Comparison of ENCODE assay signal across 8 cellular contexts in the genomic region with DNA sequence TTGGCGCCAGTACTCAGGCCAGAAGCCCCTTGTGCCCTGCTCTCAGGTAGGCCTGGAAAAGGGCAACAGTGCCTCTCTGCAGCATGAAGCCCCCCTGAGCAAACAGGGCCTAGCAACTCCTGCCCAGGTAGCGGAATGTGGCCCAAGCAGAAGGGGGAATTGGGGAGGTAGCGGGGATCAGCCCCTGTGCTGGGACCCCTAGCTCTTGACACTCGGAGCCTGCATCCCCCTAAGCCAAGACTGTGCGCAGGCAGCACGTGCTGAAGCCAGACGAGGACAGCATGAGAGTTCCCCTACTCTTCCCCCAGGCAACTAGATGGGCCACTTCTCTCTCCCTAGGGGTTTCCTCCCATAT. TPM values are rescaled to one million over a fixed set of nuclear protein-coding genes. Genes with fewer than 3 reads are reported as not detected.
A peak's percentile ranks its signal among the peaks of the same experiment; 100 is the strongest.
DNase-seq lines count a peak whose midpoint lies in the region; ATAC-seq and TF ChIP-seq lines count a peak whose summit lies in the region.

No MANE protein-coding gene starts in this region.

- peaks cover 20 to 58% of the 10 kb centered on the region in 2 experiments for H3K36me3 ChIP-seq in SK-N-SH (replicated peaks in 1 of 2; ENCODE audit: control insufficient read depth in 1 of 2, insufficient read depth in 2 of 2, low read length in 1 of 2)
- H3K36me3 ChIP-seq in stomach smooth muscle (ENCODE audit: control insufficient read depth in 2 of 2, insufficient read depth in 2 of 2, low read length in 2 of 2): peaks cover 21 to 38% of the 10 kb centered on the region in 2 donors

- H3F3A ChIP-seq in SK-N-SH (replicated peaks; ENCODE audit: insufficient read depth): peaks cover 10% of the 10 kb centered on the region

- H3K27ac Mint-ChIP-seq in activated T-helper 1 cell treated with anti-CD3 and anti-CD28 coated beads, Interleukin-12 subunit alpha, Interleukin-12 subunit beta, Interleukin-2, Interleukin-4 antibody, amounts not matched to agents 30 ng/mL and 10 ng/mL and 1 ng/mL, durations not matched to agents 14 hours and 24 hours and 36 hours: peak overlapping the region; percentile 88

- H3K4me1 ChIP-seq in SK-N-SH (ENCODE audit: control insufficient read depth in 1 of 2, insufficient read depth in 2 of 2, low read depth in 1 of 2, low read length in 1 of 2) (peaks cover 34 to 39% of the 10 kb centered on the region in 2 experiments), stomach smooth muscle (ENCODE audit: control insufficient read depth, insufficient read depth, low read length) (peaks cover 54% of the 10 kb centered on the region)

- H3K36me3 Mint-ChIP-seq in activated T-helper 1 cell treated with anti-CD3 and anti-CD28 coated beads, Interleukin-12 subunit alpha, Interleukin-12 subunit beta, Interleukin-2, Interleukin-4 antibody, amounts not matched to agents 30 ng/mL and 10 ng/mL and 1 ng/mL, durations not matched to agents 14 hours and 24 hours and 36 hours (ENCODE audit: low read depth): peaks cover 43% of the 10 kb centered on the region

- DNase-seq in SK-N-SH (peak; percentile 41), LoVo (ENCODE audit: low spot score) (no peak), middle frontal gyrus (ENCODE audit: extremely low spot score, low spot score) (no peak)
- DNase-seq in activated T-helper 1 cell treated with anti-CD3 and anti-CD28 coated beads, Interleukin-12 subunit alpha, Interleukin-12 subunit beta, Interleukin-2, Interleukin-4 antibody, amounts not matched to agents 30 ng/mL and 10 ng/mL and 1 ng/mL, durations not matched to agents 14 hours and 24 hours and 36 hours (ENCODE audit: low spot score): no peak

- H3K9me2 ChIP-seq in SK-N-SH: no peaks in the 10 kb centered on the region

- H2AFZ ChIP-seq in SK-N-SH (ENCODE audit: low read depth): peak overlapping the region; percentile 60; the same call in 1 of the 2 replicates

- H3K4me1 Mint-ChIP-seq in activated T-helper 1 cell treated with anti-CD3 and anti-CD28 coated beads, Interleukin-12 subunit alpha, Interleukin-12 subunit beta, Interleukin-2, Interleukin-4 antibody, amounts not matched to agents 30 ng/mL and 10 ng/mL and 1 ng/mL, durations not matched to agents 14 hours and 24 hours and 36 hours (ENCODE audit: low read depth): peaks cover 39% of the 10 kb centered on the region

- no peaks in the 10 kb centered on the region for H3K27me3 ChIP-seq in SK-N-SH (ENCODE audit: insufficient read depth)
- H3K27me3 ChIP-seq in stomach smooth muscle (ENCODE audit: control insufficient read depth in 1 of 2, insufficient read depth in 2 of 2, low read length in 2 of 2): no peaks in the 10 kb centered on the region

- peaks cover 21% of the 10 kb centered on the region for H4K20me1 ChIP-seq in SK-N-SH (ENCODE audit: insufficient read depth)

- H3K4me3 ChIP-seq in SK-N-SH (ENCODE audit: low read depth in 2 of 2, low read length in 1 of 2): peak overlapping the region; percentile 93 to 99
- peak overlapping the region; percentile 97 for H3K4me3 ChIP-seq in iPS-18c (ENCODE audit: insufficient read depth, low read depth, low read length)
- peak overlapping the region; percentile 95 for H3K4me3 ChIP-seq in stomach smooth muscle (ENCODE audit: low read length in 2 of 2)

- POLR2A ChIA-PET in SK-N-SH (lab: Yijun Ruan, JAX): interaction anchor here (1.2 to 1.6 kb wide), 5 partner anchors 9 to 53 kb away, joined by 3 to 19 read pairs (median 5); a partner anchor contains a TSS

- no peak for TF ChIP-seq EP300 in SK-N-SH (IDR thresholded peaks at IDR 0.05; ENCODE audit: borderline replicate concordance in 1 of 2, low read depth in 1 of 2, low read length in 1 of 2)

- 70% methylated on average over 3 of the region's 7 CpGs for WGBS in SK-N-SH (ENCODE audit: low lambda C conversion rate)

- TF ChIP-seq RAD21 in SK-N-SH (IDR thresholded peaks at IDR 0.05; ENCODE audit: low read length): no peak

- ATAC-seq in SK-N-SH treated with all-trans-retinoic acid at 6 μM for 48 hours (no peak), HG03469 (IDR thresholded peaks at IDR 0.05; ENCODE audit: unreplicated experiment) (no peak)

- H3K27ac ChIP-seq in SK-N-SH (ENCODE audit: low read depth in 2 of 2, low read length in 1 of 2) (peak overlapping the region; percentile 95 to 99), stomach smooth muscle (ENCODE audit: low read length) (peak overlapping the region; percentile 97)

- CTCF ChIA-PET in SK-N-SH (lab: Yijun Ruan, JAX): interaction anchor here (1.1 to 3.6 kb wide), 4 partner anchors 13 to 53 kb away, joined by 3 to 23 read pairs (median 4); a partner anchor contains a TSS

- intact Hi-C loops in activated T-helper 1 cell treated with anti-CD3 and anti-CD28 coated beads, Interleukin-12 subunit alpha, Interleukin-12 subunit beta, Interleukin-2, Interleukin-4 antibody, amounts not matched to agents 30 ng/mL and 10 ng/mL and 1 ng/mL, durations not matched to agents 14 hours and 24 hours and 36 hours (cut with micrococcal nuclease): loop anchor here (1.0 kb wide), 4 partner anchors 14 to 51 kb away; a partner anchor contains a TSS

- peaks cover 42% of the 10 kb centered on the region for H3K79me2 ChIP-seq in SK-N-SH (ENCODE audit: insufficient read depth)

- peak overlapping the region; percentile 96 for H3K9ac ChIP-seq in SK-N-SH
- H3K9ac ChIP-seq in stomach smooth muscle (ENCODE audit: low read length in 2 of 2): peak overlapping the region; percentile 87 to 94

- H3K9me3 ChIP-seq in SK-N-SH: no peaks in the 10 kb centered on the region
- H3K9me3 ChIP-seq in iPS-18c (ENCODE audit: control insufficient read depth, insufficient read depth, low read length): no peaks in the 10 kb centered on the region
- H3K9me3 ChIP-seq in stomach smooth muscle (ENCODE audit: control insufficient read depth in 2 of 2, low read length in 2 of 2): no peaks in the 10 kb centered on the region

- no peaks in the 10 kb centered on the region for H3K9me3 Mint-ChIP-seq in activated T-helper 1 cell treated with anti-CD3 and anti-CD28 coated beads, Interleukin-12 subunit alpha, Interleukin-12 subunit beta, Interleukin-2, Interleukin-4 antibody, amounts not matched to agents 30 ng/mL and 10 ng/mL and 1 ng/mL, durations not matched to agents 14 hours and 24 hours and 36 hours

- no peaks in the 10 kb centered on the region for H3K27me3 Mint-ChIP-seq in activated T-helper 1 cell treated with anti-CD3 and anti-CD28 coated beads, Interleukin-12 subunit alpha, Interleukin-12 subunit beta, Interleukin-2, Interleukin-4 antibody, amounts not matched to agents 30 ng/mL and 10 ng/mL and 1 ng/mL, durations not matched to agents 14 hours and 24 hours and 36 hours (ENCODE audit: insufficient read depth)

- TF ChIP-seq CTCF in SK-N-SH (IDR thresholded peaks at IDR 0.05): no peak

- H3K4me2 ChIP-seq in SK-N-SH: peak overlapping the region; percentile 96

- H3K4me3 Mint-ChIP-seq in activated T-helper 1 cell treated with anti-CD3 and anti-CD28 coated beads, Interleukin-12 subunit alpha, Interleukin-12 subunit beta, Interleukin-2, Interleukin-4 antibody, amounts not matched to agents 30 ng/mL and 10 ng/mL and 1 ng/mL, durations not matched to agents 14 hours and 24 hours and 36 hours: peak overlapping the region; percentile 91

TF ChIP-seq in SK-N-SH treated with all-trans-retinoic acid at 6 μM for 48 hours, 23 proteins besides CTCF, POLR2A, EP300 and RAD21 (continues in another document):
- no peak for TF ChIP-seq PPARA (CRISPR knock-in tag; IDR thresholded peaks at IDR 0.05; ENCODE audit: borderline replicate concordance)
- no peak for TF ChIP-seq ZFP3 (CRISPR knock-in tag; IDR thresholded peaks at IDR 0.05)
- TF ChIP-seq ZNF565 (CRISPR knock-in tag; conservative IDR thresholded peaks at IDR 0.05; ENCODE audit: low read depth): no peak

RNA-seq across cellular contexts. Expression of a gene that starts 0.8 kb away (rescaled TPM):
- 80.8 and 85.3 TPM in 2 replicates for polyA plus RNA-seq in SK-N-SH (2012; rRNA removed)
- 64.7 and 70.5 TPM in 2 replicates for polyA plus RNA-seq in SK-N-SH (2012; cell fraction: cytosol; rRNA removed)
- polyA plus RNA-seq in SK-N-SH (2012; cell fraction: nucleus; rRNA removed): 202 and 222 TPM in 2 replicates
- total RNA-seq in activated T-helper 1 cell treated with anti-CD3 and anti-CD28 coated beads, Interleukin-12 subunit alpha, Interleukin-12 subunit beta, Interleukin-2, Interleukin-4 antibody, amounts not matched to agents 30 ng/mL and 10 ng/mL and 1 ng/mL, durations not matched to agents 14 hours and 24 hours and 36 hours: 100 and 104 TPM in 2 replicates

RNA-seq across cellular contexts. Expression of a gene that starts 14.4 kb away (rescaled TPM):
- 15.7 and 20.5 TPM in 2 replicates for polyA plus RNA-seq in SK-N-SH (2012; rRNA removed)
- polyA plus RNA-seq in SK-N-SH (2012; cell fraction: cytosol; rRNA removed): 9.0 and 13.6 TPM in 2 replicates
- polyA plus RNA-seq in SK-N-SH (2012; cell fraction: nucleus; rRNA removed): 41.2 and 55.4 TPM in 2 replicates
- 68.9 and 73.6 TPM in 2 replicates for total RNA-seq in activated T-helper 1 cell treated with anti-CD3 and anti-CD28 coated beads, Interleukin-12 subunit alpha, Interleukin-12 subunit beta, Interleukin-2, Interleukin-4 antibody, amounts not matched to agents 30 ng/mL and 10 ng/mL and 1 ng/mL, durations not matched to agents 14 hours and 24 hours and 36 hours

RNA-seq across cellular contexts. Expression of a gene that starts 18.7 kb away (rescaled TPM):
- polyA plus RNA-seq in SK-N-SH (2012; rRNA removed): 0.23 TPM in 1 of 2 replicates, not detected in the other
- not detected in 2 replicates for polyA plus RNA-seq in SK-N-SH (2012; cell fraction: cytosol; rRNA removed)
- 0.08 and 0.65 TPM in 2 replicates for polyA plus RNA-seq in SK-N-SH (2012; cell fraction: nucleus; rRNA removed)
- total RNA-seq in activated T-helper 1 cell treated with anti-CD3 and anti-CD28 coated beads, Interleukin-12 subunit alpha, Interleukin-12 subunit beta, Interleukin-2, Interleukin-4 antibody, amounts not matched to agents 30 ng/mL and 10 ng/mL and 1 ng/mL, durations not matched to agents 14 hours and 24 hours and 36 hours: 2.0 and 2.7 TPM in 2 replicates

RNA-seq across cellular contexts. Expression of a gene that starts 26.4 kb away (rescaled TPM):
- polyA plus RNA-seq in SK-N-SH (2012; rRNA removed): 0.13 and 0.25 TPM in 2 replicates
- polyA plus RNA-seq in SK-N-SH (2012; cell fraction: cytosol; rRNA removed): 0.35 and 0.43 TPM in 2 replicates
- polyA plus RNA-seq in SK-N-SH (2012; cell fraction: nucleus; rRNA removed): 0.76 and 0.94 TPM in 2 replicates
- total RNA-seq in activated T-helper 1 cell treated with anti-CD3 and anti-CD28 coated beads, Interleukin-12 subunit alpha, Interleukin-12 subunit beta, Interleukin-2, Interleukin-4 antibody, amounts not matched to agents 30 ng/mL and 10 ng/mL and 1 ng/mL, durations not matched to agents 14 hours and 24 hours and 36 hours: 195 and 200 TPM in 2 replicates

RNA-seq across cellular contexts. Expression of a gene that starts 39.3 kb away (rescaled TPM):
- polyA plus RNA-seq in SK-N-SH (2012; rRNA removed): 7.9 and 8.8 TPM in 2 replicates
- 7.3 and 7.6 TPM in 2 replicates for polyA plus RNA-seq in SK-N-SH (2012; cell fraction: cytosol; rRNA removed)
- 14.8 and 17.0 TPM in 2 replicates for polyA plus RNA-seq in SK-N-SH (2012; cell fraction: nucleus; rRNA removed)
- 20.2 and 21.4 TPM in 2 replicates for total RNA-seq in activated T-helper 1 cell treated with anti-CD3 and anti-CD28 coated beads, Interleukin-12 subunit alpha, Interleukin-12 subunit beta, Interleukin-2, Interleukin-4 antibody, amounts not matched to agents 30 ng/mL and 10 ng/mL and 1 ng/mL, durations not matched to agents 14 hours and 24 hours and 36 hours
